In the genomic region with DNA sequence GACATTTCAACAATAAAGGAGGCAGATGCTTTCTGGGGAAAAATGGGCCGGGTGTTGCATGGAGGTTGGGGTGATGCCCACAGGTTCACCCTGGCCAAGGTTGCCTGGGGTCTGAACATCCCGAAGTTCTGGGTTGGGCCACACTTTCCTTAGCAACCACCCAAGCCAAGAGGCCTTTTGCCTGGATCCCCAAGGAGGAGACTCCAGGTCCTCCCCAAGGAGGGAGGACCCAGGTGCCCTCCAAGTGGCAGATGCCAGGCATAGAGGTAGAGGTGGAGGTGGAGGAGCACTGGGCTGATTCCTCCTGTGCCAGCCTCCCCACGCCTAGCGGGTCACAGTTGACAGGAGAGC, we compare ENCODE assay signal across 8 cellular contexts. TPM values are rescaled to one million over a fixed set of nuclear protein-coding genes. Genes with fewer than 3 reads are reported as not detected.
DNase-seq lines count a peak whose midpoint lies in the region; ATAC-seq, FAIRE-seq and TF ChIP-seq lines count a peak whose summit lies in the region.

No MANE protein-coding gene starts in this region.

- FAIRE-seq in bronchial epithelial cell (lab: Jason Lieb, UNC), result no peak

- H3K4me3 ChIP-seq in right atrium auricular region, result peak overlapping the region; percentile 96 to 99
- peak overlapping the region; percentile 53 for H3K4me3 ChIP-seq in bronchial epithelial cell (ENCODE audit: low read depth, low read length)
- peak overlapping the region; percentile 82 to 93 for H3K4me3 ChIP-seq in mucosa of rectum (ENCODE audit: low read length in 2 of 2)

- H3K27ac ChIP-seq in right atrium auricular region, result peak overlapping the region; percentile 96 to 99
- H3K27ac ChIP-seq in mucosa of rectum (ENCODE audit: low read depth in 2 of 2, low read length in 2 of 2), result peak overlapping the region; percentile 91 to 96

- H3K4me1 ChIP-seq in right atrium auricular region, result peaks cover 0 to 62% of the 10 kb centered on the region in 2 donors
- H3K4me1 ChIP-seq in mucosa of rectum (ENCODE audit: control insufficient read depth in 2 of 2, insufficient read depth in 2 of 2, low read length in 2 of 2), result peaks cover 55 to 60% of the 10 kb centered on the region in 2 donors

- TF ChIP-seq CTCF in right atrium auricular region (IDR thresholded peaks at IDR 0.05) (no peak), bronchial epithelial cell (IDR thresholded peaks at IDR 0.05; ENCODE audit: insufficient read depth, low read length, severe bottlenecking) (no peak)

- H3K36me3 ChIP-seq in right atrium auricular region, result no peaks in the 10 kb centered on the region
- H3K36me3 ChIP-seq in bronchial epithelial cell (ENCODE audit: control insufficient read depth, insufficient read depth, low read length), result no peaks in the 10 kb centered on the region
- no peaks in the 10 kb centered on the region for H3K36me3 ChIP-seq in mucosa of rectum (ENCODE audit: control insufficient read depth in 2 of 2, insufficient read depth in 2 of 2, low read length in 2 of 2)

- peak overlapping the region; percentile 87 to 94 for H3K9ac ChIP-seq in mucosa of rectum (ENCODE audit: low read depth in 1 of 2, low read length in 2 of 2)

- no peak for DNase-seq in right atrium auricular region (ENCODE audit: low spot score)
- DNase-seq in left cardiac atrium, result no peak
- DNase-seq in bronchial epithelial cell (ENCODE audit: low read depth), result no peak
- no peak for DNase-seq in activated effector memory CD4-positive, alpha-beta T cell treated with anti-CD3 and anti-CD28 coated beads, Interleukin-2, amount 50 U/mL, for 16 hours

- ATAC-seq in left cardiac atrium (no peak), HG03520 (IDR thresholded peaks at IDR 0.05; ENCODE audit: unreplicated experiment) (no peak), GM21447 (IDR thresholded peaks at IDR 0.05; ENCODE audit: unreplicated experiment) (no peak), HG02763 (IDR thresholded peaks at IDR 0.05; ENCODE audit: unreplicated experiment) (no peak)

- H3K27me3 ChIP-seq in right atrium auricular region (no peaks in the 10 kb centered on the region), bronchial epithelial cell (ENCODE audit: control insufficient read depth, insufficient read depth, low read length) (no peaks in the 10 kb centered on the region), mucosa of rectum (ENCODE audit: control insufficient read depth in 2 of 2, insufficient read depth in 2 of 2, low read length in 2 of 2) (no peaks in the 10 kb centered on the region)

- no peaks in the 10 kb centered on the region for H3K9me3 ChIP-seq in right atrium auricular region
- no peaks in the 10 kb centered on the region for H3K9me3 ChIP-seq in mucosa of rectum (ENCODE audit: control insufficient read depth in 2 of 2, low read length in 2 of 2)

- intact Hi-C loops in left cardiac atrium (cut with DNase I), result no loop called here

RNA-seq across cellular contexts. Expression of gene CYB5R3, which starts 1.2 kb away (rescaled TPM):
- total RNA-seq in right atrium auricular region, result 100 to 1,000 TPM; 265 to 288 TPM
- total RNA-seq in left cardiac atrium, result 100 to 1,000 TPM; 295 to 306 TPM
- total RNA-seq in bronchial epithelial cell, result 9.0 and 16.4 TPM in 2 replicates

RNA-seq across cellular contexts. Expression of gene ATP5MGL, which starts 7.6 kb away (rescaled TPM):
- total RNA-seq in right atrium auricular region (not detected), left cardiac atrium (under 1 TPM; 0.42 to 0.77 TPM), bronchial epithelial cell (0.26 and 1.1 TPM in 2 replicates)

RNA-seq across cellular contexts. Expression of gene POLDIP3, which starts 33.3 kb away (rescaled TPM):
- 10 to 100 TPM; 20.2 to 29.5 TPM for total RNA-seq in right atrium auricular region
- 10 to 100 TPM; 32.5 to 34.7 TPM for total RNA-seq in left cardiac atrium
- total RNA-seq in bronchial epithelial cell, result 16.8 and 25.1 TPM in 2 replicates

Comparison
In these comparisons a context has a peak if more than half of its experiments do, and no peak if none do; other contexts are left out.
1. RNA of gene CYB5R3, which starts 1.2 kb away (total RNA-seq): 295 to 306 TPM in left cardiac atrium and 265 to 288 TPM in right atrium auricular region; 9.0 to 16.4 TPM in bronchial epithelial cell; every median in the first group is over 10 times any median in the second.
2. Peak in every context shown above with its lines, with median percentiles within 50 percentile points of each other: H3K4me3 ChIP-seq.